ENCODE assay signal across 8 cellular contexts in the genomic region with DNA sequence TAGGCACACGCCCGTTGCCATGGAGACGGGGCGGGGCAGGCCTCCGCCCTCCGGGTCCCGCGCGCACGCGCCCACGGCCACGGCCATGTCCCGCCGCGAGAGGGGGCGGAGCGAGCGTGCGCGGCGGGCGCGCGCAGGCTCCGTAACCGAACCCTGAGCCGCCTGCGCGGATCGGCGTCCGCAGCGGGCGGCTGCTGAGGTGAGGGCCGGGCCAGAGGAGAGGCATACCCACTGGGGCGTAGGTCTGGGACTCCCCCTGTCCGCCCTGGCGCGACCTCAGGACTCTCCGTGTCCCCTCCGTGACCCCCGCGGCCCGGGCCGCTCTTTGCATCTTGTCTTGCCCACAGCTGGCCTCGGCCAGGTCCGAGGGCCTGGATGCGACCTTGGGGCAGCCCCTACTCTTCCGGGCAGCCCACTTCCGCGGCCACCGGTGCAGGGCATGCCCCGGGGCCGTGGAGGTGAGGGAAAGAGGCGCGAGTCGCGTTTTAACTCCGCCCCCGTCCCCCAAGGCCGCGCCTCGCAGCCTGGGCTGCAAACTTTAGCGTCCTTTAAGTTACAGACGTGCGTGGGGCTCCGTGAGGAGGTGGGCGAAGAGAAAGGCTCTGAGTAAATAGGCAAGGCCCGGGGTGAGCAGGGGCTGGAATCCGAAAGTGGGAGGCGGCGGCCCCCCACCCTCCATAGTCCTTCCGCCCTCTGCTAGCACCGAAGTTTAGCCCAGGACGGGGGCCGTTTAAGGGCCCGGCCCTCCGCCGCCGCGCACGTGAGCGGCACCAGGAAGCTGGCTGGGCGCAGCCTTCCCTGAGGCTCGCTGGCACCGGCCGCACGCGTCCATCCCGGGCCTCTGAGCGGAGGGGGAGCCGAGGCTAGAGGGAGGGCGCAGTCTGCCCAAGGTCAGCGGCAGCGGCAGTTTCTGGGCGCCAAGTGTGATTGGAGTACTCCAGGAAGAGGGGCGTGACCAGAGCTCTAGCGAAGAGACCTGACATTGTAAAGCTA.
DNase-seq lines count a peak whose midpoint lies in the region; ATAC-seq and TF ChIP-seq lines count a peak whose summit lies in the region.

A gene with protein sequence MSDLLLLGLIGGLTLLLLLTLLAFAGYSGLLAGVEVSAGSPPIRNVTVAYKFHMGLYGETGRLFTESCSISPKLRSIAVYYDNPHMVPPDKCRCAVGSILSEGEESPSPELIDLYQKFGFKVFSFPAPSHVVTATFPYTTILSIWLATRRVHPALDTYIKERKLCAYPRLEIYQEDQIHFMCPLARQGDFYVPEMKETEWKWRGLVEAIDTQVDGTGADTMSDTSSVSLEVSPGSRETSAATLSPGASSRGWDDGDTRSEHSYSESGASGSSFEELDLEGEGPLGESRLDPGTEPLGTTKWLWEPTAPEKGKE (plus strand): TSS at position 163 of the 993 bp plus-strand sequence. CDS start 3,053 bp downstream, outside the sequence.

- DNase-seq in GM13976 (ENCODE audit: low spot score) (peak; percentile 98), NCI-H1105 (lab: John Stamatoyannopoulos, UW) (peak; percentile 80), T1000 (lab: John Stamatoyannopoulos, UW) (peak; percentile 80), astrocyte of the cerebellum (ENCODE audit: low read depth) (peak; percentile 26), hippocampal formation (lab: John Stamatoyannopoulos, UW) (peak; percentile 73 to 85), retinal pigment epithelial cell (ENCODE audit: low read depth) (peak; percentile 21), cortex of kidney (lab: John Stamatoyannopoulos, UW) (no peak)

- ATAC-seq in HG02610 (IDR thresholded peaks at IDR 0.05; ENCODE audit: unreplicated experiment): peak; percentile 82

- in situ Hi-C loops in GM13976 (cut with MboI; ENCODE audit: low sequenced_read_pairs, unreplicated experiment): no loop called here
- in situ Hi-C loops in astrocyte of the cerebellum (cut with HindIII; ENCODE audit: low sequenced_read_pairs): no loop called here

- H3K4me3 ChIP-seq in astrocyte of the cerebellum (ENCODE audit: low read depth, low read length) (peak within 1 kb of the TSS; percentile 91), retinal pigment epithelial cell (ENCODE audit: low read length) (peak within 1 kb of the TSS; percentile 57)

- TF ChIP-seq CTCF in GM13976 (IDR thresholded peaks at IDR 0.05; ENCODE audit: borderline replicate concordance, control extremely low read depth, extremely low read depth, insufficient read depth, missing control alignments) (no peak), astrocyte of the cerebellum (IDR thresholded peaks at IDR 0.05; ENCODE audit: low read depth, low read length, missing control alignments) (no peak), retinal pigment epithelial cell (conservative IDR thresholded peaks at IDR 0.05; ENCODE audit: low read depth, low read length) (no peak)
